In the genomic region with DNA sequence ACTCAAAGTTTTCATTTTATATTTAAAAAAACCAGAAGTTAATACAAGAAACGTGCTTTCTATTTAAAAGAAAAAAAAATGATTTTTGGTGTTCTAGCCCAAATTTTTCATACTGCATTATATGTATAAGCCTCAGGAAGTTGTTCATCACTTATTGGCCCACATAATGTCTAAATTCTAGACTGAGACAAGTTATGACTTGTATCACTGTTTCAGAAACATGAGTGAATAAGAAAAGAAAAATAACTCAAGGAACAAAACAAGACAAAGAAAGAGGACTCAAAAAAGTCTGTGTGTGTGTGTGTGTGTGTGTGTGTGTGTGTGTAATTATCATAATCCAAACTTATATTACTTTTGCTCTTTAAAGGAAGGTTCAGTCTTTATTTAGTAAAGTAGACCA, we compare ENCODE assay signal across 25 cellular contexts.
"Had no signal": no experiment of that assay in that cellular context is flagged by ENCODE, and none has a peak within 500 bp of the region (broad histone marks: within the 10 kb centered on the region; RNA-seq: fewer than 3 reads in every experiment).

No MANE protein-coding gene starts in this region.

- H3K9me3 Mint-ChIP-seq: dendritic cell treated with granulocyte-macrophage colony-stimulating factor and Interleukin-4, amounts not matched to agents 40 ng/mL and 50 ng/mL, for 4 days; endodermal cell had no signal

- FAIRE-seq: endometrium, frontal cortex, islet of Langerhans, keratinocyte had no signal

- H2AFZ ChIP-seq: hepatocyte had no signal

- H3K4me3 ChIP-seq: colonic mucosa, esophagus muscularis mucosa, gastroesophageal sphincter, heart left ventricle, hepatocyte, left lung, lower lobe of right lung had no signal

- H3K4me2 ChIP-seq: hepatocyte had no signal

- H3K27me3 Mint-ChIP-seq: dendritic cell treated with granulocyte-macrophage colony-stimulating factor and Interleukin-4, amounts not matched to agents 40 ng/mL and 50 ng/mL, for 4 days; effector memory CD8-positive, alpha-beta T cell; memory B cell; naive thymus-derived CD4-positive, alpha-beta T cell had no signal

- H3K4me1 ChIP-seq: colonic mucosa, esophagus muscularis mucosa, gastroesophageal sphincter, heart left ventricle, left lung, lower lobe of right lung had no signal

- H3K27ac ChIP-seq: colonic mucosa, esophagus muscularis mucosa, gastroesophageal sphincter, heart left ventricle, hepatocyte, left lung, lower lobe of right lung had no signal

- H3K79me2 ChIP-seq: hepatocyte had no signal

- H3K9me3 ChIP-seq: colonic mucosa, esophagus muscularis mucosa, gastroesophageal sphincter, heart left ventricle, left lung, lower lobe of right lung had no signal

- H3K4me3 Mint-ChIP-seq: dendritic cell treated with granulocyte-macrophage colony-stimulating factor and Interleukin-4, amounts not matched to agents 40 ng/mL and 50 ng/mL, for 4 days; effector memory CD8-positive, alpha-beta T cell; endodermal cell; immature natural killer cell; memory B cell; naive thymus-derived CD4-positive, alpha-beta T cell had no signal

- H3K4me1 Mint-ChIP-seq: immature natural killer cell; memory B cell; naive thymus-derived CD4-positive, alpha-beta T cell had no signal

- H3K27me3 ChIP-seq: colonic mucosa, esophagus muscularis mucosa, gastroesophageal sphincter, heart left ventricle, hepatocyte, left lung had no signal

- DNase-seq: colonic mucosa; cortex of kidney; effector CD8-positive, alpha-beta T cell; effector memory CD8-positive, alpha-beta T cell; endodermal cell; foreskin fibroblast; heart left ventricle; hypothalamus; immature natural killer cell; left cardiac atrium; left lung; left ventricle myocardium superior; lower lobe of right lung; mesendoderm; midbrain; naive thymus-derived CD4-positive, alpha-beta T cell had no signal

- H3K36me3 ChIP-seq: colonic mucosa, esophagus muscularis mucosa, gastroesophageal sphincter, heart left ventricle, left lung, lower lobe of right lung had no signal

- H3K27ac Mint-ChIP-seq: dendritic cell treated with granulocyte-macrophage colony-stimulating factor and Interleukin-4, amounts not matched to agents 40 ng/mL and 50 ng/mL, for 4 days; effector memory CD8-positive, alpha-beta T cell; endodermal cell; immature natural killer cell; memory B cell; naive thymus-derived CD4-positive, alpha-beta T cell had no signal

- H3K36me3 Mint-ChIP-seq: memory B cell; naive thymus-derived CD4-positive, alpha-beta T cell had no signal

- ATAC-seq: effector memory CD8-positive, alpha-beta T cell; gastroesophageal sphincter; heart left ventricle; left cardiac atrium; left lung; left ventricle myocardium superior; lower lobe of right lung; naive thymus-derived CD4-positive, alpha-beta T cell had no signal
